2 cellular contexts compared by ENCODE assay signal in genomic region chrX:106769288-106769687, GRCh38. TPM values are rescaled to one million over a fixed set of nuclear protein-coding genes. Genes with fewer than 3 reads are reported as not detected.
"Had no signal": no experiment of that assay in that cellular context is flagged by ENCODE, and none has a peak within 500 bp of the region (broad histone marks: within the 10 kb centered on the region; RNA-seq: fewer than 3 reads in every experiment).

No MANE protein-coding gene starts in this region.

RNA-seq across cellular contexts. Expression of gene RNF128, which starts 42.8 kb away (rescaled TPM):
- total RNA-seq: G401 had no signal
- polyA plus RNA-seq: GM12878 had no signal
